3 cellular contexts compared by ENCODE assay signal in the genomic region with DNA sequence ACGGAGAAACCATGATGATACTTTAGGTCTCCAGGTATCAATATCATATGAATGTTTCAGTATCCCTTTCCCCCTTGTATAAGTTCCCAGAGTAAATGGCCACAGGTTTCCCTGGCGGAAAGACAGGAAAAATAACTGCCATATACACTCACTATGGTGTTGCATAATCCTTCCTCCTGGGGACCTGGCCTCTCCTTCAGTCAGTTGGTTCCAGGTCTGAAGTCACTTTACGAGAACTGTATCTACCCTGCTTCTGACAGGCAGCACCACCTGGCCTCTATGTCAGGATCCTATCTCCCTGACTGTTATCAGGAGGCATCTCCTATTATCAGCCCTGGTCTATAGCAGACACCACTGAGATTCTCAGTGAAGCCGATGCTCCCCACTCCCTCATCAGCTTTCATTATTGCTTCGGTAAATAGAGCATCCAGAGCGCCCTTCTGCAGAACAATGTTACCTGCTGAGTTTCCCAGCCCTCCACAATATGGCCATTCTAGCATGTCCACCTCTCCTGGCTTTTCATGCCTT.
"Had no signal": no experiment of that assay in that cellular context is flagged by ENCODE, and none has a peak within 500 bp of the region (broad histone marks: within the 10 kb centered on the region; RNA-seq: fewer than 3 reads in every experiment).

No MANE protein-coding gene starts in this region.

- H3K27me3 ChIP-seq: adrenal gland had no signal

- H3K4me1 ChIP-seq: adrenal gland had no signal

- H3K36me3 ChIP-seq: adrenal gland had no signal

- H3K9me3 ChIP-seq: adrenal gland had no signal

- DNase-seq: SHP77 treated with DMSO at 0.1 percent for 48 hours had no signal

- H3K4me3 ChIP-seq: adrenal gland, PC-9 had no signal

- H2AFZ ChIP-seq: PC-9 had no signal

- H3K27ac ChIP-seq: adrenal gland, PC-9 had no signal

- H3K4me2 ChIP-seq: PC-9 had no signal
